1 cellular context compared by ENCODE assay signal in the genomic region with DNA sequence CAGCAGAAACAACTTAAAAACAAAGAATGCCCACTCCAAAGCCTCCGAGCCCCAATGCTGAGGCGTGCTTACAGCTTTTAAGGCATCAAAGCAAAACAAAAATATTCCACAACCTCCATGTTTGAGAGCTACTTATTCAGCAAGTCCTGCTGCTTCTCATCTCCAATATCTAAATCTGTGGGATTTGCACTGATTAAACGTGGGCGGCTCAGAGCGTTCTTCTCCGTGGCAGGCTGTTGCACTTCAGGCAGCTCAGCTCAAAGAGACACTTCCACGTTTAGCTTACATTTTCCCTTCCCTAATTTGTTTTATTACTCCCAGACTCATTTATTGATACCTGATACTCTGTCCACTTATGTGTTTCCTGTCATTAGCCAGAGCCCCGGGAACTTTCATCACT.
TF ChIP-seq lines count a peak whose summit lies in the region.

No MANE protein-coding gene starts in this region.

TF ChIP-seq in HEK293, 187 proteins besides CTCF, POLR2A, EP300 and RAD21 (continued from another document):
- TF ChIP-seq ZNF518A (tag by site-specific recombination; conservative IDR thresholded peaks at IDR 0.05; ENCODE audit: low read depth) = no peak
- TF ChIP-seq WT1 (tag by site-specific recombination; IDR thresholded peaks at IDR 0.05) = no peak
- TF ChIP-seq ZNF266 (tag by site-specific recombination; IDR thresholded peaks at IDR 0.05; ENCODE audit: low read depth) = no peak
- TF ChIP-seq MEIS1 (CRISPR knock-in tag; IDR thresholded peaks at IDR 0.05; ENCODE audit: borderline replicate concordance) = no peak
